ENCODE assay signal across 8 cellular contexts in the genomic region with DNA sequence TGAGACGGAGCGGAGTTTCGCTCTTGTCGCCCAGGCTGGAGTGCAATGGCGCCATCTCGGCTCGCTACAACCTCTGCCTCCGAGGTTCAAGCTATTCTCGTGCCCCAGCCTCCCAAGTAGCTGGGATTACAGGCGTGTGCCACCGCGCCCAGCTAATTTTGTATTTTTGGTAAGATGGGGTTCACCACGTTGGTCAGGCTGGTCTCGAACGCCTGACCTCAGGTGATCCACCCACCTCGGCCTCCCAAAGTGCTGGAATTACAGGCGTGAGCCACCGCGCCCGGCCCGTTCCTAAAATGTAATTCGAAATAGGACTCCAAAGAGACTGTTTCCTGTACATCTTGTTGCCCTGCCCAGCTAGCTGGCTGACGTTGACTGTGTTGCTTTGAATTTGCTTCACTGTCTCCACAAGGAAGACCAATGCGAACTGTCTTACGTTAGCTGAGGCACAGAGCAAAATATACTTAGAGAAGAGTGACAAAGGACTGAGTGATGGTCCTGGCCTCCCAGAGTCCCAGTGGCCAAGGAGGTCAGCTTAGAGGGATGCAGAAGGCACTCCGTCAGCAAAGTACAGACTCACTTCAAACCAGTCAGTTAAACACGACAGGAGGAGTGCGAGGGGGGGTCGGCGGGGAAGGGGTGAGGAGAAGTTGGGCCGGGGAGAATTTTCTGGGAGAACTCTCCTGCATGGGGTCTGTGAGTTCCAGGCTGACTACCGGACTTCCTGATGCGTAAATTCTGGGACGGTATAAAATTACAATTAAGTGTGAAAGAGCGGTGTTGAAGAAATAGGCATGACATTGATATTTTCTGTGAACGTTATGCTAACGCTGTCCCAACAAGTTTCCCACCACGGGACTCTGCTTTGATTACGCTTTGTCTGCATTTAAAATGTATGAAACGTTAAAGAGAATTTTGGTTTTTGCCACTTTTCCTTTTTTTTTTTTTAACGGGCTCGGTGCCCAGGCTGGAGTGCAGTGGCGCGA.
DNase-seq lines count a peak whose midpoint lies in the region; ATAC-seq and TF ChIP-seq lines count a peak whose summit lies in the region.
"Had no signal": no experiment of that assay in that cellular context is flagged by ENCODE, and none has a peak within 500 bp of the region (broad histone marks: within the 10 kb centered on the region; RNA-seq: fewer than 3 reads in every experiment).

No MANE protein-coding gene starts in this region.

- peak overlapping the region; percentile 95 for H3K4me3 Mint-ChIP-seq in T-helper 1 cell treated with Interleukin-12 subunit alpha and Interleukin-12 subunit beta and Interleukin-4 antibody, amounts not matched to agents 30 μg/mL and 1 μg/mL, for 36 hours
- H3K4me3 Mint-ChIP-seq in stimulated activated naive CD8-positive, alpha-beta T cell treated with anti-CD3 and anti-CD28 coated beads, Interleukin-15, amount 100 ng/mL, for 72 hours, result peak overlapping the region; percentile 90 to 100

- no peaks in the 10 kb centered on the region for H3K9me3 Mint-ChIP-seq in T-helper 1 cell treated with Interleukin-12 subunit alpha and Interleukin-12 subunit beta and Interleukin-4 antibody, amounts not matched to agents 30 μg/mL and 1 μg/mL, for 36 hours
- no peaks in the 10 kb centered on the region for H3K9me3 Mint-ChIP-seq in stimulated activated naive CD8-positive, alpha-beta T cell treated with anti-CD3 and anti-CD28 coated beads, Interleukin-15, amount 100 ng/mL, for 72 hours

- no peaks in the 10 kb centered on the region for H3K36me3 Mint-ChIP-seq in T-helper 1 cell treated with Interleukin-12 subunit alpha and Interleukin-12 subunit beta and Interleukin-4 antibody, amounts not matched to agents 30 μg/mL and 1 μg/mL, for 36 hours (ENCODE audit: low read depth)

- in situ Hi-C loops in HAP-1 (cut with MboI; ENCODE audit: low sequenced_read_pairs), result no loop called here

- H3K27me3 ChIP-seq in HAP-1 (ENCODE audit: low read depth), result no peaks in the 10 kb centered on the region

- no peak for ATAC-seq in stimulated activated naive CD8-positive, alpha-beta T cell treated with anti-CD3 and anti-CD28 coated beads, Interleukin-15, amount 100 ng/mL, for 72 hours
- ATAC-seq in GM18867 (IDR thresholded peaks at IDR 0.05; ENCODE audit: unreplicated experiment) (no peak), HG03025 (IDR thresholded peaks at IDR 0.05; ENCODE audit: low FRiP score, unreplicated experiment) (no peak)

- DNase-seq in HAP-1 (ENCODE audit: low spot score in 2 of 2), result peak in 1 of 2 experiments; percentile 58
- DNase-seq in foreskin fibroblast, result no peak
- DNase-seq in stimulated activated naive CD8-positive, alpha-beta T cell treated with anti-CD3 and anti-CD28 coated beads, Interleukin-15, amount 100 ng/mL, for 72 hours, result peak; percentile 37 to 54
- no peak for DNase-seq in AG20443 (ENCODE audit: low spot score)
- DNase-seq: NCI-H1092 had no signal

- H3K36me3 ChIP-seq in HAP-1 (replicated peaks), result no peaks in the 10 kb centered on the region

- H3K9me3 ChIP-seq in HAP-1, result no peaks in the 10 kb centered on the region

- TF ChIP-seq CTCF in foreskin fibroblast (IDR thresholded peaks at IDR 0.05; ENCODE audit: low read depth, low read length), result no peak

- peaks cover 18% of the 10 kb centered on the region for H3K27me3 Mint-ChIP-seq in T-helper 1 cell treated with Interleukin-12 subunit alpha and Interleukin-12 subunit beta and Interleukin-4 antibody, amounts not matched to agents 30 μg/mL and 1 μg/mL, for 36 hours (ENCODE audit: low read depth)
- H3K27me3 Mint-ChIP-seq in stimulated activated naive CD8-positive, alpha-beta T cell treated with anti-CD3 and anti-CD28 coated beads, Interleukin-15, amount 100 ng/mL, for 72 hours, result no peaks in the 10 kb centered on the region

- peaks cover 6% of the 10 kb centered on the region; the same call in 1 of the 2 replicates for H3K4me1 ChIP-seq in HAP-1

- H3K4me3 ChIP-seq in HAP-1 (peak overlapping the region; percentile 39), foreskin fibroblast (ENCODE audit: low read depth in 1 of 2, low read length in 2 of 2) (peak overlapping the region; percentile 40 to 41)

- peak overlapping the region; percentile 90 for H3K27ac Mint-ChIP-seq in T-helper 1 cell treated with Interleukin-12 subunit alpha and Interleukin-12 subunit beta and Interleukin-4 antibody, amounts not matched to agents 30 μg/mL and 1 μg/mL, for 36 hours
- H3K27ac Mint-ChIP-seq in stimulated activated naive CD8-positive, alpha-beta T cell treated with anti-CD3 and anti-CD28 coated beads, Interleukin-15, amount 100 ng/mL, for 72 hours, result peak overlapping the region in 1 of 2 donors; percentile 43

- peaks cover 35% of the 10 kb centered on the region for H3K4me1 Mint-ChIP-seq in T-helper 1 cell treated with Interleukin-12 subunit alpha and Interleukin-12 subunit beta and Interleukin-4 antibody, amounts not matched to agents 30 μg/mL and 1 μg/mL, for 36 hours (ENCODE audit: low read depth)
- H3K4me1 Mint-ChIP-seq in stimulated activated naive CD8-positive, alpha-beta T cell treated with anti-CD3 and anti-CD28 coated beads, Interleukin-15, amount 100 ng/mL, for 72 hours, result peaks cover 42% of the 10 kb centered on the region

Comparison
In these comparisons a context has a peak if more than half of its experiments do, and no peak if none do; other contexts are left out.
1. DNase-seq: peak in stimulated activated naive CD8-positive, alpha-beta T cell treated with anti-CD3 and anti-CD28 coated beads, Interleukin-15, amount 100 ng/mL, for 72 hours (2 of 2); none in foreskin fibroblast (0 of 2) and AG20443 (single experiment).